In the genomic region with DNA sequence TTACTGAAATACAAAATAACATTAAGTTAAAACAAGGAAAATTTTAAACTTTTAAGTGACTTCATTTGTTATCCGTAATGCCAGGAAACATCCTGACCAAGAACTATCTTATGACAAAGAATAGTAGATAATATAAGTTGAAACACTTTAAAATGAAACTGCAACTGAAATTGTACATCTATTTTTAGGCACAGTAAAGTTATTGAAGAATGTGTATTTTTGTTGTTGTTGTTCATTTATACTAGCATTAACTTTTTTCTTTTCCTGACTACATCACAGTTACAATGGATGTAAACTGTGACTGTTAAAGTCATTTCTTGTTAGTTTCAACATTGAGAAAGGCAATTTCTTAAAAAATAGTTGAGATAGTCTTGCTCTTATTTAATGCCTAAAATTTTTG, we compare ENCODE assay signal across 1 cellular context.
A peak's percentile ranks its signal among the peaks of the same experiment; 100 is the strongest.
TF ChIP-seq lines count a peak whose summit lies in the region.

No MANE protein-coding gene starts in this region.

TF ChIP-seq in K562, 482 proteins besides CTCF, POLR2A, EP300 and RAD21:
- no peak for TF ChIP-seq ZNF75A (CRISPR knock-in tag; IDR thresholded peaks at IDR 0.05)
- 0 out of 2 replicates have a peak, but pooled peaks have one; percentile 13 for TF ChIP-seq BACH1 (tag; IDR thresholded peaks at IDR 0.05)
- 0 out of 2 replicates have a peak, but pooled peaks have one; percentile 7 for TF ChIP-seq ZNF354B (CRISPR knock-in tag; IDR thresholded peaks at IDR 0.05)
- 0 out of 2 replicates have a peak, but pooled peaks have one; percentile 36 for TF ChIP-seq GABPA (tag; conservative IDR thresholded peaks at IDR 0.05; ENCODE audit: low read depth)
- TF ChIP-seq, protein P1, sequence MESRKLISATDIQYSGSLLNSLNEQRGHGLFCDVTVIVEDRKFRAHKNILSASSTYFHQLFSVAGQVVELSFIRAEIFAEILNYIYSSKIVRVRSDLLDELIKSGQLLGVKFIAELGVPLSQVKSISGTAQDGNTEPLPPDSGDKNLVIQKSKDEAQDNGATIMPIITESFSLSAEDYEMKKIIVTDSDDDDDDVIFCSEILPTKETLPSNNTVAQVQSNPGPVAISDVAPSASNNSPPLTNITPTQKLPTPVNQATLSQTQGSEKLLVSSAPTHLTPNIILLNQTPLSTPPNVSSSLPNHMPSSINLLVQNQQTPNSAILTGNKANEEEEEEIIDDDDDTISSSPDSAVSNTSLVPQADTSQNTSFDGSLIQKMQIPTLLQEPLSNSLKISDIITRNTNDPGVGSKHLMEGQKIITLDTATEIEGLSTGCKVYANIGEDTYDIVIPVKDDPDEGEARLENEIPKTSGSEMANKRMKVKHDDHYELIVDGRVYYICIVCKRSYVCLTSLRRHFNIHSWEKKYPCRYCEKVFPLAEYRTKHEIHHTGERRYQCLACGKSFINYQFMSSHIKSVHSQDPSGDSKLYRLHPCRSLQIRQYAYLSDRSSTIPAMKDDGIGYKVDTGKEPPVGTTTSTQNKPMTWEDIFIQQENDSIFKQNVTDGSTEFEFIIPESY (CRISPR knock-in tag; IDR thresholded peaks at IDR 0.05), result 0 out of 2 replicates have a peak, but pooled peaks have one; percentile 22
- TF ChIP-seq ZNF644 (tag; IDR thresholded peaks at IDR 0.05; ENCODE audit: low read depth), result 0 out of 2 replicates have a peak, but pooled peaks have one; percentile 7
- TF ChIP-seq BRD4 (IDR thresholded peaks at IDR 0.05), result peak; percentile 82; the same call in 1 of the 2 replicates
- TF ChIP-seq CHD1 (IDR thresholded peaks at IDR 0.05; ENCODE audit: low read length), result peak; percentile 55
- TF ChIP-seq NR2C2 (CRISPR knock-in tag; IDR thresholded peaks at IDR 0.05), result no peak
- TF ChIP-seq NR2C2 (tag; IDR thresholded peaks at IDR 0.05), result peak; percentile 9; the same call in 1 of the 2 replicates
- TF ChIP-seq TRIM24 (IDR thresholded peaks at IDR 0.05), result no peak
- TF ChIP-seq, protein P2, sequence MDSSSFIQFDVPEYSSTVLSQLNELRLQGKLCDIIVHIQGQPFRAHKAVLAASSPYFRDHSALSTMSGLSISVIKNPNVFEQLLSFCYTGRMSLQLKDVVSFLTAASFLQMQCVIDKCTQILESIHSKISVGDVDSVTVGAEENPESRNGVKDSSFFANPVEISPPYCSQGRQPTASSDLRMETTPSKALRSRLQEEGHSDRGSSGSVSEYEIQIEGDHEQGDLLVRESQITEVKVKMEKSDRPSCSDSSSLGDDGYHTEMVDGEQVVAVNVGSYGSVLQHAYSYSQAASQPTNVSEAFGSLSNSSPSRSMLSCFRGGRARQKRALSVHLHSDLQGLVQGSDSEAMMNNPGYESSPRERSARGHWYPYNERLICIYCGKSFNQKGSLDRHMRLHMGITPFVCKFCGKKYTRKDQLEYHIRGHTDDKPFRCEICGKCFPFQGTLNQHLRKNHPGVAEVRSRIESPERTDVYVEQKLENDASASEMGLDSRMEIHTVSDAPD (CRISPR knock-in tag; IDR thresholded peaks at IDR 0.05), result no peak
- TF ChIP-seq FOXM1 (IDR thresholded peaks at IDR 0.05; ENCODE audit: low read depth), result 0 out of 2 replicates have a peak, but pooled peaks have one; percentile 4
- no peak for TF ChIP-seq FOXM1 (CRISPR knock-in tag; IDR thresholded peaks at IDR 0.05; ENCODE audit: low read depth)
- no peak for TF ChIP-seq RBM34 (IDR thresholded peaks at IDR 0.05; ENCODE audit: borderline replicate concordance, insufficient read depth, low read length)
- TF ChIP-seq GATAD2B (IDR thresholded peaks at IDR 0.05; ENCODE audit: borderline replicate concordance), result 0 out of 2 replicates have a peak, but pooled peaks have one; percentile 7
- TF ChIP-seq NR1H2 (CRISPR knock-in tag; IDR thresholded peaks at IDR 0.05), result 0 out of 2 replicates have a peak, but pooled peaks have one; percentile 15
